In genomic region chr7:50197547-50197946, GRCh38 we compare ENCODE assay signal across 1 cellular context.
A peak's percentile ranks its signal among the peaks of the same experiment; 100 is the strongest.
TF ChIP-seq lines count a peak whose summit lies in the region.

No MANE protein-coding gene starts in this region.

TF ChIP-seq in HepG2, 621 proteins besides CTCF, POLR2A, EP300 and RAD21 (continued from another document):
- TF ChIP-seq, protein P1, sequence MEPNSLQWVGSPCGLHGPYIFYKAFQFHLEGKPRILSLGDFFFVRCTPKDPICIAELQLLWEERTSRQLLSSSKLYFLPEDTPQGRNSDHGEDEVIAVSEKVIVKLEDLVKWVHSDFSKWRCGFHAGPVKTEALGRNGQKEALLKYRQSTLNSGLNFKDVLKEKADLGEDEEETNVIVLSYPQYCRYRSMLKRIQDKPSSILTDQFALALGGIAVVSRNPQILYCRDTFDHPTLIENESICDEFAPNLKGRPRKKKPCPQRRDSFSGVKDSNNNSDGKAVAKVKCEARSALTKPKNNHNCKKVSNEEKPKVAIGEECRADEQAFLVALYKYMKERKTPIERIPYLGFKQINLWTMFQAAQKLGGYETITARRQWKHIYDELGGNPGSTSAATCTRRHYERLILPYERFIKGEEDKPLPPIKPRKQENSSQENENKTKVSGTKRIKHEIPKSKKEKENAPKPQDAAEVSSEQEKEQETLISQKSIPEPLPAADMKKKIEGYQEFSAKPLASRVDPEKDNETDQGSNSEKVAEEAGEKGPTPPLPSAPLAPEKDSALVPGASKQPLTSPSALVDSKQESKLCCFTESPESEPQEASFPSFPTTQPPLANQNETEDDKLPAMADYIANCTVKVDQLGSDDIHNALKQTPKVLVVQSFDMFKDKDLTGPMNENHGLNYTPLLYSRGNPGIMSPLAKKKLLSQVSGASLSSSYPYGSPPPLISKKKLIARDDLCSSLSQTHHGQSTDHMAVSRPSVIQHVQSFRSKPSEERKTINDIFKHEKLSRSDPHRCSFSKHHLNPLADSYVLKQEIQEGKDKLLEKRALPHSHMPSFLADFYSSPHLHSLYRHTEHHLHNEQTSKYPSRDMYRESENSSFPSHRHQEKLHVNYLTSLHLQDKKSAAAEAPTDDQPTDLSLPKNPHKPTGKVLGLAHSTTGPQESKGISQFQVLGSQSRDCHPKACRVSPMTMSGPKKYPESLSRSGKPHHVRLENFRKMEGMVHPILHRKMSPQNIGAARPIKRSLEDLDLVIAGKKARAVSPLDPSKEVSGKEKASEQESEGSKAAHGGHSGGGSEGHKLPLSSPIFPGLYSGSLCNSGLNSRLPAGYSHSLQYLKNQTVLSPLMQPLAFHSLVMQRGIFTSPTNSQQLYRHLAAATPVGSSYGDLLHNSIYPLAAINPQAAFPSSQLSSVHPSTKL (CRISPR knock-in tag; IDR thresholded peaks at IDR 0.05) = peak; percentile 42; the same call in 1 of the 2 replicates
- peak; percentile 35; the same call in 1 of the 2 replicates for TF ChIP-seq ZFY (CRISPR knock-in tag; IDR thresholded peaks at IDR 0.05)
- peak; percentile 65; the same call in 1 of the 2 replicates for TF ChIP-seq JUNB (CRISPR knock-in tag; IDR thresholded peaks at IDR 0.05; ENCODE audit: borderline replicate concordance)
- no peak for TF ChIP-seq AKNA (CRISPR knock-in tag; IDR thresholded peaks at IDR 0.05; ENCODE audit: borderline replicate concordance)
- peak; percentile 93 for TF ChIP-seq ATF3 (CRISPR knock-in tag; IDR thresholded peaks at IDR 0.05)
- TF ChIP-seq ZNF263 (CRISPR knock-in tag; IDR thresholded peaks at IDR 0.05) = peak; percentile 43; the same call in 1 of the 2 replicates
- 0 out of 2 replicates have a peak, but pooled peaks have one; percentile 33 for TF ChIP-seq KAT8 (CRISPR knock-in tag; IDR thresholded peaks at IDR 0.05)
- peak; percentile 42; the same call in 1 of the 2 replicates for TF ChIP-seq GATAD2A (CRISPR knock-in tag; IDR thresholded peaks at IDR 0.05)
- TF ChIP-seq ZKSCAN1 (IDR thresholded peaks at IDR 0.05; ENCODE audit: low read length) = no peak
- peak; percentile 50 for TF ChIP-seq SAP130 (CRISPR knock-in tag; IDR thresholded peaks at IDR 0.05; ENCODE audit: low read depth)
- TF ChIP-seq MED1 (CRISPR knock-in tag; IDR thresholded peaks at IDR 0.05) = 0 out of 2 replicates have a peak, but pooled peaks have one; percentile 24
- peak; percentile 38; the same call in 1 of the 2 replicates for TF ChIP-seq ZNF441 (CRISPR knock-in tag; IDR thresholded peaks at IDR 0.05; ENCODE audit: borderline replicate concordance)
- TF ChIP-seq SPEN (CRISPR knock-in tag; IDR thresholded peaks at IDR 0.05; ENCODE audit: low read depth) = peak; percentile 50; the same call in 1 of the 2 replicates
- 0 out of 4 replicates have a peak, but pooled peaks of 1 of the 2 experiments have one; percentile 17 for TF ChIP-seq ATF4 (CRISPR knock-in tag; IDR thresholded peaks at IDR 0.05)
- TF ChIP-seq ZNF446 (CRISPR knock-in tag; IDR thresholded peaks at IDR 0.05) = no peak
- 0 out of 2 replicates have a peak, but pooled peaks have one; percentile 70 for TF ChIP-seq MAFG (CRISPR knock-in tag; IDR thresholded peaks at IDR 0.05)
- TF ChIP-seq FOSL1 (CRISPR knock-in tag; IDR thresholded peaks at IDR 0.05; ENCODE audit: borderline replicate concordance) = peak; percentile 84
- no peak for TF ChIP-seq ZNF484 (CRISPR knock-in tag; IDR thresholded peaks at IDR 0.05; ENCODE audit: borderline replicate concordance, low read depth)
- peak; percentile 27; the same call in 1 of the 2 replicates for TF ChIP-seq SALL1 (CRISPR knock-in tag; IDR thresholded peaks at IDR 0.05)
- peak; percentile 19; the same call in 1 of the 2 replicates for TF ChIP-seq PATZ1 (CRISPR knock-in tag; IDR thresholded peaks at IDR 0.05)
- TF ChIP-seq, protein P2, sequence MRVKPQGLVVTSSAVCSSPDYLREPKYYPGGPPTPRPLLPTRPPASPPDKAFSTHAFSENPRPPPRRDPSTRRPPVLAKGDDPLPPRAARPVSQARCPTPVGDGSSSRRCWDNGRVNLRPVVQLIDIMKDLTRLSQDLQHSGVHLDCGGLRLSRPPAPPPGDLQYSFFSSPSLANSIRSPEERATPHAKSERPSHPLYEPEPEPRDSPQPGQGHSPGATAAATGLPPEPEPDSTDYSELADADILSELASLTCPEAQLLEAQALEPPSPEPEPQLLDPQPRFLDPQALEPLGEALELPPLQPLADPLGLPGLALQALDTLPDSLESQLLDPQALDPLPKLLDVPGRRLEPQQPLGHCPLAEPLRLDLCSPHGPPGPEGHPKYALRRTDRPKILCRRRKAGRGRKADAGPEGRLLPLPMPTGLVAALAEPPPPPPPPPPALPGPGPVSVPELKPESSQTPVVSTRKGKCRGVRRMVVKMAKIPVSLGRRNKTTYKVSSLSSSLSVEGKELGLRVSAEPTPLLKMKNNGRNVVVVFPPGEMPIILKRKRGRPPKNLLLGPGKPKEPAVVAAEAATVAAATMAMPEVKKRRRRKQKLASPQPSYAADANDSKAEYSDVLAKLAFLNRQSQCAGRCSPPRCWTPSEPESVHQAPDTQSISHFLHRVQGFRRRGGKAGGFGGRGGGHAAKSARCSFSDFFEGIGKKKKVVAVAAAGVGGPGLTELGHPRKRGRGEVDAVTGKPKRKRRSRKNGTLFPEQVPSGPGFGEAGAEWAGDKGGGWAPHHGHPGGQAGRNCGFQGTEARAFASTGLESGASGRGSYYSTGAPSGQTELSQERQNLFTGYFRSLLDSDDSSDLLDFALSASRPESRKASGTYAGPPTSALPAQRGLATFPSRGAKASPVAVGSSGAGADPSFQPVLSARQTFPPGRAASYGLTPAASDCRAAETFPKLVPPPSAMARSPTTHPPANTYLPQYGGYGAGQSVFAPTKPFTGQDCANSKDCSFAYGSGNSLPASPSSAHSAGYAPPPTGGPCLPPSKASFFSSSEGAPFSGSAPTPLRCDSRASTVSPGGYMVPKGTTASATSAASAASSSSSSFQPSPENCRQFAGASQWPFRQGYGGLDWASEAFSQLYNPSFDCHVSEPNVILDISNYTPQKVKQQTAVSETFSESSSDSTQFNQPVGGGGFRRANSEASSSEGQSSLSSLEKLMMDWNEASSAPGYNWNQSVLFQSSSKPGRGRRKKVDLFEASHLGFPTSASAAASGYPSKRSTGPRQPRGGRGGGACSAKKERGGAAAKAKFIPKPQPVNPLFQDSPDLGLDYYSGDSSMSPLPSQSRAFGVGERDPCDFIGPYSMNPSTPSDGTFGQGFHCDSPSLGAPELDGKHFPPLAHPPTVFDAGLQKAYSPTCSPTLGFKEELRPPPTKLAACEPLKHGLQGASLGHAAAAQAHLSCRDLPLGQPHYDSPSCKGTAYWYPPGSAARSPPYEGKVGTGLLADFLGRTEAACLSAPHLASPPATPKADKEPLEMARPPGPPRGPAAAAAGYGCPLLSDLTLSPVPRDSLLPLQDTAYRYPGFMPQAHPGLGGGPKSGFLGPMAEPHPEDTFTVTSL (CRISPR knock-in tag; IDR thresholded peaks at IDR 0.05; ENCODE audit: borderline replicate concordance) = no peak
- no peak for TF ChIP-seq PHF21A (CRISPR knock-in tag; IDR thresholded peaks at IDR 0.05)
- TF ChIP-seq FOSL2 (CRISPR knock-in tag; IDR thresholded peaks at IDR 0.05) = peak; percentile 98
- TF ChIP-seq GABPB1 (CRISPR knock-in tag; IDR thresholded peaks at IDR 0.05) = peak; percentile 56; the same call in 1 of the 2 replicates
- TF ChIP-seq ZEB1 (IDR thresholded peaks at IDR 0.05; ENCODE audit: insufficient replicate concordance, low read depth) = peak; percentile 54
- TF ChIP-seq ZXDC (CRISPR knock-in tag; IDR thresholded peaks at IDR 0.05) = no peak
- peak; percentile 52; the same call in 1 of the 2 replicates for TF ChIP-seq TFE3 (CRISPR knock-in tag; IDR thresholded peaks at IDR 0.05)
- TF ChIP-seq ZZZ3 (CRISPR knock-in tag; IDR thresholded peaks at IDR 0.05; ENCODE audit: borderline replicate concordance) = 0 out of 2 replicates have a peak, but pooled peaks have one; percentile 46
